Comparison of ENCODE assay signal across 8 cellular contexts in the genomic region with DNA sequence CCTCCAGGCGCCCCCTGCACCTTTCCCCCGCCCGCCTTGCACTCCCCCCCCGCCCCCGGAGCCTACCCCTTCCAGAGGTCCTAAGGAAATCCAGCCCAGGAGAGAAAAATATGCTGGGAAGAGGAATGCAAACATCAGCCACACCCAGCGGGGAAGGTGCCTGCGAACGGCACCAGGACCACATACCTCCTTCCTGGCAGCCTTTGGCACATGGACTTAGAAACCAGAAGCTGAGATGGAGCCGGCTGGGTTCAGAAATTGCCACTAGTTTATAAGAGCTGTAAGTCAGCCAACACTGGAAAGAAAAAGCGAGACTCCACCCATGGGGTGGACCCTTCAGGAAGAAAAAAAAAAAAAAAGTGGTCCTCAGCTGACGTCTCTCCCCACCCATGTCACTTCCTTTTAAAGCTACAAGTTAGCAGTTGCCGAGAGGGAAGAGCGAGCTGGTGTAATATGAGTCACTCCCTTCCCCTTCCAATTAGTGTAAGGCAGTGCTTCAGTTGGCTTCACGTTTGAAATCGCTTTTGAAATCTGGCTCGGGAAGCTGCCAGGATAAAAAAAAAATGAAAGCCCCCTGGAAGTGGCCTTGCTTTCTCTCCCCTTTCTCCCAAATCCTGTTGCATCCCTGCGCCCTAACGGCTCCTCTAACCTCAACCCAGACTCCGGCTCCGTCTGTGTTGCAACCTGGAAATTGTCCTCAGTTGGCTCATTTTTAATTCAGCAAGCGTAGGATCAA. TPM values are rescaled to one million over a fixed set of nuclear protein-coding genes. Genes with fewer than 3 reads are reported as not detected.
DNase-seq lines count a peak whose midpoint lies in the region; ATAC-seq and TF ChIP-seq lines count a peak whose summit lies in the region.

Gene AGPAT4, minus strand, starts transcription at position 310 of the 736 bp plus-strand sequence. CDS start 41,848 bp downstream, outside the sequence.

- ATAC-seq in GM21526 (IDR thresholded peaks at IDR 0.05; ENCODE audit: low FRiP score, unreplicated experiment), result peak; percentile 99
- peak; percentile 88 for ATAC-seq in PC-3

- DNase-seq in DMS114 treated with DMSO at 0.1 percent for 48 hours (lab: John Stamatoyannopoulos, UW; ENCODE audit: unreplicated experiment) (peak; percentile 87), PC-3 (peak; percentile 89), activated T-cell treated with anti-CD3 and anti-CD28 coated beads for 4 hours (peak; percentile 52)
- peak; percentile 18 to 45 for DNase-seq in stimulated activated CD8-positive, alpha-beta memory T cell treated with anti-CD3 and anti-CD28 coated beads, Interleukin-7, amount 100 ng/mL, for 48 hours (ENCODE audit: extremely low read depth in 1 of 2, low read depth in 1 of 2)

- H3K4me3 ChIP-seq in HUES64 (ENCODE audit: low read length) (peak within 1 kb of the TSS; percentile 88), PC-3 (ENCODE audit: low read length) (peak within 1 kb of the TSS; percentile 85), esophagus (ENCODE audit: low read depth in 1 of 2, low read length in 2 of 2) (peak within 1 kb of the TSS; percentile 54 to 71), muscle layer of colon (ENCODE audit: low read depth in 1 of 2, low read length in 2 of 2) (peak within 1 kb of the TSS; percentile 64 to 69)

- intact Hi-C loops in PC-3 (cut with micrococcal nuclease), result loop anchor here (5.0 to 10.0 kb wide), 4 partner anchors 47 to 279 kb away; partner anchors contain the start of gene MAP3K4

- H3K27me3 ChIP-seq in HUES64 (ENCODE audit: insufficient read depth, low read length) (no peaks in the 10 kb centered on the region), PC-3 (ENCODE audit: low read length) (no peaks in the 10 kb centered on the region), esophagus (ENCODE audit: control insufficient read depth in 1 of 2, insufficient read depth in 2 of 2, low read length in 2 of 2) (no peaks in the 10 kb centered on the region), muscle layer of colon (ENCODE audit: control insufficient read depth in 1 of 2, insufficient read depth in 2 of 2, low read length in 2 of 2) (no peaks in the 10 kb centered on the region)

- H3K79me2 ChIP-seq in PC-3 (ENCODE audit: low read length), result peaks cover 26% of the 10 kb centered on the region

- no peaks in the 10 kb centered on the region for H3F3A ChIP-seq in PC-3 (ENCODE audit: low read length, unreplicated experiment)

- no peaks in the 10 kb centered on the region for H3K9me2 ChIP-seq in PC-3 (replicated peaks; ENCODE audit: low read length)

- H2AFZ ChIP-seq in PC-3 (ENCODE audit: low read length), result peak within 1 kb of the TSS; percentile 78

- H3K4me1 ChIP-seq in HUES64 (ENCODE audit: insufficient read depth, low read length), result peaks cover 32% of the 10 kb centered on the region
- peaks cover 29% of the 10 kb centered on the region for H3K4me1 ChIP-seq in PC-3 (ENCODE audit: insufficient read depth, low read length)
- H3K4me1 ChIP-seq in esophagus (ENCODE audit: control insufficient read depth in 2 of 2, insufficient read depth in 2 of 2, low read length in 1 of 2), result no peaks in the 10 kb centered on the region
- peaks cover 15% of the 10 kb centered on the region for H3K4me1 ChIP-seq in muscle layer of colon (ENCODE audit: insufficient read depth, low read length)

- 2% methylated on average over 16 of the region's 21 CpGs for WGBS in HUES64
- 0 to 2% methylated on average over 20 to 21 of the region's 21 CpGs for WGBS in esophagus, 2 donors

- peak within 1 kb of the TSS; percentile 92 for H3K4me2 ChIP-seq in PC-3 (ENCODE audit: low read length)

- POLR2A ChIA-PET in PC-3 (lab: Charles Lee; ENCODE audit: unreplicated experiment), result interaction anchor here (0.5 to 0.7 kb wide), 9 partner anchors 22 to 1580 kb away, joined by 3 to 6 read pairs (median 4); no protein-coding TSS in a partner anchor

- H3K9me3 ChIP-seq in HUES64 (ENCODE audit: insufficient read depth, low read depth, low read length) (no peaks in the 10 kb centered on the region), PC-3 (ENCODE audit: low read length) (no peaks in the 10 kb centered on the region), esophagus (ENCODE audit: control insufficient read depth in 2 of 2, insufficient read depth in 1 of 2, low read depth in 1 of 2, low read length in 1 of 2) (no peaks in the 10 kb centered on the region), muscle layer of colon (ENCODE audit: low read length) (no peaks in the 10 kb centered on the region)

- 0 out of 2 replicates have a peak, but pooled peaks cover 3% of the 10 kb centered on the region for H3K36me3 ChIP-seq in HUES64 (ENCODE audit: insufficient read depth, low read length)
- H3K36me3 ChIP-seq in PC-3 (ENCODE audit: low read depth, low read length), result no peaks in the 10 kb centered on the region
- no peaks in the 10 kb centered on the region for H3K36me3 ChIP-seq in esophagus (ENCODE audit: control insufficient read depth in 2 of 2, insufficient read depth in 2 of 2, low read length in 1 of 2)
- no peaks in the 10 kb centered on the region for H3K36me3 ChIP-seq in muscle layer of colon (ENCODE audit: insufficient read depth, low read length)

- no peak for TF ChIP-seq CTCF in PC-3 (conservative IDR thresholded peaks at IDR 0.05; ENCODE audit: low read depth, low read length)

- H3K27ac ChIP-seq in HUES64 (ENCODE audit: low read depth, low read length) (peak within 1 kb of the TSS; percentile 90), PC-3 (ENCODE audit: low read length) (peak within 1 kb of the TSS; percentile 66), esophagus (ENCODE audit: low read depth in 2 of 2, low read length in 1 of 2) (peak within 1 kb of the TSS; percentile 79 to 82), muscle layer of colon (ENCODE audit: low read depth, low read length) (peak within 1 kb of the TSS; percentile 58)

- BruUV-seq in PC-3 (replicated peaks; lab: Mats Ljungman, UMichigan), result no TSS peak

- peak within 1 kb of the TSS; percentile 96 for H3K9ac ChIP-seq in HUES64 (ENCODE audit: low read depth, low read length)
- peak within 1 kb of the TSS; percentile 69 for H3K9ac ChIP-seq in PC-3 (ENCODE audit: low read length)
- peak within 1 kb of the TSS; percentile 38 for H3K9ac ChIP-seq in muscle layer of colon (ENCODE audit: low read length)

- H4K20me1 ChIP-seq in PC-3 (ENCODE audit: low read length), result peaks cover 9% of the 10 kb centered on the region; the same call in 1 of the 2 replicates

- CTCF ChIA-PET in PC-3 (lab: Charles Lee), result interaction anchor here (0.6 to 0.9 kb wide), 2 partner anchors 96 to 97 kb away, joined by 4 to 6 read pairs; no protein-coding TSS in a partner anchor

RNA-seq across cellular contexts. Expression of gene AGPAT4, which starts in this region (rescaled TPM):
- 11.1 TPM for polyA plus RNA-seq in HUES64 (2013, experiment 1 of 2)
- 14.1 TPM for polyA plus RNA-seq in HUES64 (2013, experiment 2 of 2)
- total RNA-seq in PC-3 (2014; rRNA removed), result 3.8 and 3.9 TPM in 2 replicates
- polyA plus RNA-seq in esophagus, result 1 to 10 TPM; 1.4 to 2.0 TPM

Comparison
In these comparisons a context has a peak if more than half of its experiments do, and no peak if none do; other contexts are left out.
1. Peak in every context shown above with its lines: DNase-seq, ATAC-seq, H3K4me3 ChIP-seq and H3K27ac ChIP-seq.
2. DNase-seq: peak in every context shown above with its lines; median percentile 89 in PC-3; 87 in DMS114 treated with DMSO at 0.1 percent for 48 hours; 52 in activated T-cell treated with anti-CD3 and anti-CD28 coated beads for 4 hours; 32 in stimulated activated CD8-positive, alpha-beta memory T cell treated with anti-CD3 and anti-CD28 coated beads, Interleukin-7, amount 100 ng/mL, for 48 hours.
3. H3K9ac ChIP-seq: peak in every context shown above with its lines; median percentile 96 in HUES64; 69 in PC-3; 38 in muscle layer of colon.